In genomic region chr3:51982352-51982837, GRCh38 we compare ENCODE assay signal across 8 cellular contexts. TPM values are rescaled to one million over a fixed set of nuclear protein-coding genes. Genes with fewer than 3 reads are reported as not detected.
DNase-seq lines count a peak whose midpoint lies in the region; ATAC-seq and TF ChIP-seq lines count a peak whose summit lies in the region.

No MANE protein-coding gene starts in this region.

- peak overlapping the region; percentile 73 for H3K27ac Mint-ChIP-seq in central memory CD8-positive, alpha-beta T cell (ENCODE audit: low read depth)

- H3K36me3 ChIP-seq in Panc1 (ENCODE audit: control insufficient read depth, insufficient read depth, low read length) (no peaks in the 10 kb centered on the region), right lobe of liver (peaks cover 0 to 2% (median 0%) of the 10 kb centered on the region in 4 donors), thymus (ENCODE audit: control insufficient read depth, insufficient read depth) (peaks cover 5% of the 10 kb centered on the region)

- no peak for TF ChIP-seq POLR2A in right lobe of liver (IDR thresholded peaks at IDR 0.05)

- POLR2A ChIA-PET in Panc1 (lab: Charles Lee) = interaction anchor here (0.7 to 0.8 kb wide), 2 partner anchors 9 to 75 kb away, joined by 3 to 4 read pairs; no protein-coding TSS in a partner anchor

- in situ Hi-C loops in Panc1 (cut with HindIII; ENCODE audit: low pct_unique_long_range_greater_than_20kb, low sequenced_read_pairs) = no loop called here

- H3K4me3 Mint-ChIP-seq in central memory CD8-positive, alpha-beta T cell = peak overlapping the region; percentile 86

- H3K27me3 ChIP-seq in Panc1 (ENCODE audit: control insufficient read depth, insufficient read depth, low read length) (no peaks in the 10 kb centered on the region), right lobe of liver (no peaks in the 10 kb centered on the region), thymus (ENCODE audit: control insufficient read depth, insufficient read depth) (no peaks in the 10 kb centered on the region)

- DNase-seq in DMS53 treated with DMSO at 0.1 percent for 48 hours (lab: John Stamatoyannopoulos, UW; ENCODE audit: unreplicated experiment) (peak; percentile 32), Panc1 (ENCODE audit: low read depth, low spot score) (no peak), right lobe of liver (peak; percentile 80 to 91 (median 89)), epidermal melanocyte (ENCODE audit: insufficient read length, low spot score) (no peak)
- DNase-seq in central memory CD8-positive, alpha-beta T cell (ENCODE audit: low spot score in 2 of 2) = no peak

- H3K9me3 ChIP-seq in Panc1 (ENCODE audit: control insufficient read depth, insufficient read depth, low read depth, low read length) = no peaks in the 10 kb centered on the region
- H3K9me3 ChIP-seq in right lobe of liver = no peaks in the 10 kb centered on the region
- H3K9me3 ChIP-seq in thymus (ENCODE audit: control insufficient read depth) = no peaks in the 10 kb centered on the region

- whole genome bisulfite sequencing in right lobe of liver (ENCODE audit: insufficient coverage, low coverage, low lambda C conversion rate, missing lambda C conversion rate) = 2% methylated on average over 4 of the region's 4 CpGs
- WGBS in thymus = 28% methylated on average over 4 of the region's 4 CpGs

- H3K4me1 Mint-ChIP-seq in central memory CD8-positive, alpha-beta T cell = peaks cover 25% of the 10 kb centered on the region

- peak; percentile 43 for ATAC-seq in GM19324 (IDR thresholded peaks at IDR 0.05; ENCODE audit: low FRiP score, unreplicated experiment)
- peak; percentile 63 for ATAC-seq in HG03175 (IDR thresholded peaks at IDR 0.05; ENCODE audit: unreplicated experiment)
- ATAC-seq in Panc1 = peak; percentile 72
- peak; percentile 20 for ATAC-seq in central memory CD8-positive, alpha-beta T cell (replicated peaks; ENCODE audit: extremely low read depth, poor library complexity, severe bottlenecking)
- ATAC-seq in right lobe of liver = peak; percentile 66 to 75 (median 70)

- TF ChIP-seq CTCF in Panc1 (IDR thresholded peaks at IDR 0.05) (no peak; the same call in 1 of the 2 replicates), right lobe of liver (IDR thresholded peaks at IDR 0.05) (peak; percentile 58 to 87 (median 62))

- H3K4me3 ChIP-seq in Panc1 (ENCODE audit: low read depth in 2 of 2, low read length in 2 of 2) (peak overlapping the region; percentile 63 to 73), right lobe of liver (peak overlapping the region; percentile 55 to 80 (median 64)), thymus (ENCODE audit: low read length) (peak overlapping the region; percentile 62)

- H3K27ac ChIP-seq in Panc1 (ENCODE audit: low read length) (peak overlapping the region; percentile 89), right lobe of liver (peak overlapping the region; percentile 74 to 91 (median 83)), thymus (ENCODE audit: low read depth) (peak overlapping the region; percentile 91)

- H3K27me3 Mint-ChIP-seq in central memory CD8-positive, alpha-beta T cell = no peaks in the 10 kb centered on the region

- intact Hi-C loops in Panc1 (cut with micrococcal nuclease; ENCODE audit: unreplicated experiment) = no loop called here
- intact Hi-C loops in right lobe of liver (cut with DNase I) = no loop called here

- H3K36me3 Mint-ChIP-seq in central memory CD8-positive, alpha-beta T cell (ENCODE audit: insufficient read depth) = peaks cover 11% of the 10 kb centered on the region

- H3K4me1 ChIP-seq in Panc1 (ENCODE audit: control insufficient read depth, insufficient read depth, low read length) = peaks cover 12% of the 10 kb centered on the region
- H3K4me1 ChIP-seq in right lobe of liver = peaks cover 0 to 33% (median 7%) of the 10 kb centered on the region in 4 donors
- peaks cover 9% of the 10 kb centered on the region for H3K4me1 ChIP-seq in thymus (ENCODE audit: control insufficient read depth, insufficient read depth, low read length)

- BruUV-seq in Panc1 (replicated peaks; lab: Mats Ljungman, UMichigan) = TSS peak; percentile 87

- CTCF ChIA-PET in Panc1 (lab: Charles Lee) = interaction anchor here (0.7 to 1.6 kb wide), 4 partner anchors 9 to 41 kb away, joined by 3 to 9 read pairs (median 3); partner anchors contain the start of genes ABHD14B and RRP9

- no peaks in the 10 kb centered on the region for H3K9me3 Mint-ChIP-seq in central memory CD8-positive, alpha-beta T cell

RNA-seq across cellular contexts. Expression of gene ACY1, which starts 0.9 kb away (rescaled TPM):
- 50.3 TPM for total RNA-seq in Panc1 (2021; ENCODE audit: unreplicated experiment)
- 110 TPM for polyA plus RNA-seq in Panc1 (2012; ENCODE audit: insufficient read length)
- total RNA-seq in right lobe of liver = 100 to 1,000 TPM; 223 to 479 (median 297) TPM
- polyA plus RNA-seq in thymus = 17.6 TPM

RNA-seq across cellular contexts. Expression of gene ABHD14A, which starts 7.5 kb away (rescaled TPM):
- total RNA-seq in Panc1 (2021; ENCODE audit: unreplicated experiment) = 11.3 TPM
- polyA plus RNA-seq in Panc1 (2012; ENCODE audit: insufficient read length) = 14.3 TPM
- 10 to 100 TPM in 4 of 6 experiments, 1 to 10 TPM in 2; 8.3 to 22.2 (median 15.1) TPM for total RNA-seq in right lobe of liver
- 17.6 TPM for polyA plus RNA-seq in thymus

RNA-seq across cellular contexts. Expression of gene ABHD14B, which starts 8.5 kb away (rescaled TPM):
- total RNA-seq in Panc1 (2021; ENCODE audit: unreplicated experiment) = 40.7 TPM
- polyA plus RNA-seq in Panc1 (2012; ENCODE audit: insufficient read length) = 49.9 TPM
- 100 to 1,000 TPM in 4 of 6 experiments, 10 to 100 TPM in 2; 62.9 to 126 (median 109) TPM for total RNA-seq in right lobe of liver
- 48.2 TPM for polyA plus RNA-seq in thymus

RNA-seq across cellular contexts. Expression of gene RPL29, which starts 13.3 kb away (rescaled TPM):
- total RNA-seq in Panc1 (2021; ENCODE audit: unreplicated experiment) (696 TPM), right lobe of liver (100 to 1,000 TPM; 396 to 971 (median 447) TPM)
- 1,184 TPM for polyA plus RNA-seq in Panc1 (2012; ENCODE audit: insufficient read length)
- 1,964 TPM for polyA plus RNA-seq in thymus

RNA-seq across cellular contexts. Expression of gene PCBP4, which starts 15.1 kb away (rescaled TPM):
- total RNA-seq in Panc1 (2021; ENCODE audit: unreplicated experiment) = 58.0 TPM
- polyA plus RNA-seq in Panc1 (2012; ENCODE audit: insufficient read length) = 108 TPM
- total RNA-seq in right lobe of liver = 10 to 100 TPM in 3 of 6 experiments, 1 to 10 TPM in 3; 6.5 to 19.2 (median 11.7) TPM
- 21.0 TPM for polyA plus RNA-seq in thymus

Comparison
In these comparisons a context has a peak if more than half of its experiments do, and no peak if none do; other contexts are left out.
1. DNase-seq: peak in DMS53 treated with DMSO at 0.1 percent for 48 hours (single experiment) and right lobe of liver (3 of 3); none in Panc1 (single experiment), central memory CD8-positive, alpha-beta T cell (0 of 2) and epidermal melanocyte (single experiment).
2. ATAC-seq: peak in every context shown above with its lines; median percentile 72 in Panc1; 70 in right lobe of liver; 63 in HG03175; 43 in GM19324; 20 in central memory CD8-positive, alpha-beta T cell.
3. Peak in every context shown above with its lines, with median percentiles within 50 percentile points of each other: H3K27ac ChIP-seq and H3K4me3 ChIP-seq.